1 cellular context compared by ENCODE assay signal in the genomic region with DNA sequence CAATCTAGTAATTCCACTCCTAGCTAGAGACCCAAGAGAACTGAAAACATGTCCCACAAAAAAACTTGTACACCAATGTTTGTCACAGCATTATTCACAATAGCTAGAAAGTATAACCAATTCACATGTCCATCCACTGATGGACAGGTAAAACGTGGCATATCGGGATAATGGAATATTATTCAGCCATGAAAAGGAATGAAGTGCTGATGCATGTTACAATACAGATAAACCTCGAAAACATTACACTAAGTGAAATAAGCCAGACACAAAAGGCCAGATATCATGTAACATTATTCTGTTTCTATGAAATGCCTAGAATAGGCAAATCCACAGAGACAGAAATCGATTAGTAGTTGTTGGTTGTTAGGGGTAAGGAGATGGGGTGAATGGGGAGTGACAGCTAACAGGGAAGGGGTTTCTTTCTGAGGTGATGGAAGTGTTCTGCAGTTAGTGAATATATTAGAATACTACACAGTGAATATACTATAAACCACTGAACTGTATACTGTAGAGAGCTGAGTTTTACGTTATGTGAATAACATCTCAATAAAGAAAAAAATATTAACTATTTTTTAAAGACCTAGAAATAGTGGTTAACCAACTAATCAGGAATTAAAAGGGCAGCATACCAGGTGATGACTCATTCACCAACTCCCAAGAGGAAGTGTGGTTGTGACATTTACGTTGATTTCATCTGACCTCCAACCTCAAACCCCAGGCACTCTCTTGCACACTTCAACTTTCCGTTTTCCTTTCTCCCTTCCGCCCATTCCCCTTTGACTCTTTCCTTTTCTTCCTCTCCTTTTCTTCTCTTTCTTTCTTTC.
A peak's percentile ranks its signal among the peaks of the same experiment; 100 is the strongest.
TF ChIP-seq lines count a peak whose summit lies in the region.

No MANE protein-coding gene starts in this region.

TF ChIP-seq in H1, 55 proteins besides CTCF, POLR2A, EP300 and RAD21:
- TF ChIP-seq POU5F1 (IDR thresholded peaks at IDR 0.05; ENCODE audit: low read depth, low read length) (no peak), JUND (IDR thresholded peaks at IDR 0.05; ENCODE audit: low read length) (0 out of 2 replicates have a peak, but pooled peaks have one; percentile 57)
